Comparison of ENCODE assay signal across 1 cellular context in the genomic region with DNA sequence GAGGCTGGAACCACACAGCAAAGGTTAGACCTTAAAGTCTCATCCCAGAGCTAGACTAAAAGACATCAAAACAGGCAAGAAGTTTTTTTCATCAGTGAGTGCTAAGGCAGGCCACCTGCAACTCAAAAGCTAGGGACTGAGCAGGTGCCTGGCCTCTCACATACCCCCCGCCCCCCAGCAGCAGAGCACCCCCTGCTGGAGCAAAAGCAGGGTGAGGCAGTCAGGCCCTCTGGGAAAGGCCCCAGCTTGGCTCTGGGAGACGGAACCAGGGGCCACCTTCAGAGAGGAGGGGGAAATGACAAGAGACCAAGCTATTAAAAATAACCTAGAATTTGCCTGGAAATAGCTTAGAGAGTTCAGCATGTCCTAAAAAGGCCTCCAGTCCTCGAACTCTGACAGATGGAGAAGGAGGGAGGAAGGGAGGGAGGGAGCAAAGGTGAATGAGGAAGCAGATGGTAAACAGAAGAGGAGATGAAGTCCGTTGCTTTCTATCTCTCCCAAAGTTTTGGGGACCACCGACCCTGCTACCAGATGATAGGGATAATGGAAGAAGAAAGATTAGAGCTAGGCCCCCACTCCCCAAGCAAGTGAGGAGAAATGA.
TF ChIP-seq lines count a peak whose summit lies in the region.

No MANE protein-coding gene starts in this region.

TF ChIP-seq in HCT116, 20 proteins besides CTCF, POLR2A, EP300 and RAD21 (continued from another document):
- TF ChIP-seq REST (IDR thresholded peaks at IDR 0.05; ENCODE audit: low read depth) (no peak), POLR2AphosphoS5 (IDR thresholded peaks at IDR 0.05; ENCODE audit: low read depth, low read length) (no peak), SRF (IDR thresholded peaks at IDR 0.05; ENCODE audit: low read depth) (no peak), ATF3 (IDR thresholded peaks at IDR 0.05) (no peak), MAX (IDR thresholded peaks at IDR 0.05) (no peak), ZFX (IDR thresholded peaks at IDR 0.05) (no peak), FOSL1 (IDR thresholded peaks at IDR 0.05; ENCODE audit: low read depth) (no peak), EZH2phosphoT487 (IDR thresholded peaks at IDR 0.05; ENCODE audit: borderline replicate concordance) (no peak), SIN3A (IDR thresholded peaks at IDR 0.05; ENCODE audit: low read depth) (no peak), CEBPB (IDR thresholded peaks at IDR 0.05; ENCODE audit: low read depth) (no peak), JUND (IDR thresholded peaks at IDR 0.05) (no peak), ELF1 (IDR thresholded peaks at IDR 0.05; ENCODE audit: borderline replicate concordance, low read depth) (no peak), EZH2 (IDR thresholded peaks at IDR 0.05) (no peak)
